In the genomic region with DNA sequence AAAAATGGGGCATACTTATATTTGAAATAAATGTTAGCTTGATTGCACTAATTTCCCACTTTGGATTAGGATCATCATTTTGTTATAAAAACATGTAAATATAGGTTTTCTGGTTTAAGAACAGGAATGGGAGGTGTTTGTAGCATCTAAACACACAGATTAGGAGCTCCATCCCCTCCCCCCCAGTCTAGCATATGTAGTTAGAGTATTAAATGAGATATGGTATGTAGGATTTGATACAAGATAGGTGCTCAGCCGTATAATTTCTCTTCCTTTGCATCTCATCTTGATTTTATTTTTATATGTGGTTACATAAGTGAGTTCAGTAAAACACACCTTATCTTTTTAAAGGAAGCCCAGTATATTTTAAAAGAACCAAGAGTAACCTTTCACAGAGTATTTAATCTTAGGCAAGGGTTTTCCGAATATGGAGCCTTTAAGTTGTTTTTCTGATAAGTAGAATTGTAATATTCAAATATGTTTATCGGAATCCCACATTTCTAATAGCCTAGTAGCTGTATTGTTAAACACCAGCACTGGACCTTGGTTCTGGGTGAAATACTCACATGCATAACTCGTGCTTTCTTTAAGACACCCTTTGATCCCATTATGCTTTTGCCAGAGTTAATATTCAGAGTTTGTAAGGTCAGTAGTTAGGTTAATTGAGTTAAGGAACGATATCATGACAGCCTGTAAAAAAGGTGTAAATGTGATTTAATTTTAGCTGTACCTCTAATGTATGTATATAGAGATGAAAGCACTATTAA, we compare ENCODE assay signal across 9 cellular contexts. TPM values are rescaled to one million over a fixed set of nuclear protein-coding genes. Genes with fewer than 3 reads are reported as not detected.
DNase-seq lines count a peak whose midpoint lies in the region; ATAC-seq and TF ChIP-seq lines count a peak whose summit lies in the region.
"Had no signal": no experiment of that assay in that cellular context is flagged by ENCODE, and none has a peak within 500 bp of the region (broad histone marks: within the 10 kb centered on the region; RNA-seq: fewer than 3 reads in every experiment).

No MANE protein-coding gene starts in this region.

- H3K36me3 ChIP-seq in SK-N-MC (ENCODE audit: insufficient read depth, low read length) (no peaks in the 10 kb centered on the region), skeletal muscle tissue (ENCODE audit: control insufficient read depth in 3 of 3, insufficient read depth in 3 of 3, low read length in 3 of 3) (no peaks in the 10 kb centered on the region)

- H3K27ac Mint-ChIP-seq in activated CD4-positive, alpha-beta T cell treated with anti-CD3 and anti-CD28 coated beads for 36 hours: no peak overlapping the region

- peaks cover 49% of the 10 kb centered on the region for H3K4me1 Mint-ChIP-seq in activated CD4-positive, alpha-beta T cell treated with anti-CD3 and anti-CD28 coated beads for 36 hours

- ATAC-seq in activated CD4-positive, alpha-beta T cell treated with anti-CD3 and anti-CD28 coated beads for 36 hours: no peak

- peaks cover 12 to 25% (median 20%) of the 10 kb centered on the region in 3 donors for H3K4me1 ChIP-seq in skeletal muscle tissue (ENCODE audit: control insufficient read depth in 3 of 3, insufficient read depth in 3 of 3, low read length in 3 of 3)

- H3K9me3 ChIP-seq in SK-N-MC (ENCODE audit: low read depth, low read length) (no peaks in the 10 kb centered on the region), skeletal muscle tissue (ENCODE audit: control insufficient read depth in 3 of 3, low read length in 3 of 3) (no peaks in the 10 kb centered on the region)

- H3K9ac ChIP-seq in SK-N-MC (ENCODE audit: insufficient read length): peak overlapping the region; percentile 25
- peak overlapping the region; percentile 35 to 97 (median 93) for H3K9ac ChIP-seq in skeletal muscle tissue (ENCODE audit: low read depth in 1 of 3, low read length in 3 of 3)

- peak overlapping the region; percentile 95; the same call in 1 of the 2 replicates for H3K4me3 ChIP-seq in SK-N-MC
- H3K4me3 ChIP-seq in foreskin fibroblast (ENCODE audit: low read depth in 1 of 2, low read length in 2 of 2): peak overlapping the region; percentile 69 to 92
- peak overlapping the region in 2 of 3 donors; percentile 87 to 88 for H3K4me3 ChIP-seq in skeletal muscle tissue (ENCODE audit: low read length in 3 of 3)

- intact Hi-C loops in activated CD4-positive, alpha-beta T cell treated with anti-CD3 and anti-CD28 coated beads for 36 hours (cut with DNase I, micrococcal nuclease): loop anchor here (5.0 to 10.0 kb wide), 5 partner anchors 461 to 1602 kb away; partner anchors contain the start of genes COPB2 (in 1 of the 2), MRPS22 (in 1 of the 2), RNF7 (in 1 of the 2) and XRN1 (in 1 of the 2)

- CTCF ChIA-PET in activated CD4-positive, alpha-beta T cell treated with anti-CD3 and anti-CD28 coated beads for 36 hours (lab: Charles Lee): interaction anchor here (0.6 to 2.5 kb wide), 8 partner anchors 8 to 45 kb away, joined by 3 to 6 read pairs (median 4); no protein-coding TSS in a partner anchor

- no peak overlapping the region for H3K27ac ChIP-seq in SK-N-MC
- H3K27ac ChIP-seq in skeletal muscle tissue (ENCODE audit: low read depth, low read length): peak overlapping the region; percentile 95

- peaks cover under 1% of the 10 kb centered on the region for H3K9me3 Mint-ChIP-seq in activated CD4-positive, alpha-beta T cell treated with anti-CD3 and anti-CD28 coated beads for 36 hours (ENCODE audit: low read depth)

- no peaks in the 10 kb centered on the region for H3K27me3 Mint-ChIP-seq in activated CD4-positive, alpha-beta T cell treated with anti-CD3 and anti-CD28 coated beads for 36 hours

- TF ChIP-seq CTCF in foreskin fibroblast (IDR thresholded peaks at IDR 0.05; ENCODE audit: low read depth, low read length): no peak

- no peak for DNase-seq in activated CD4-positive, alpha-beta T cell treated with anti-CD3 and anti-CD28 coated beads for 36 hours
- DNase-seq in activated CD4-positive, alpha-beta T cell treated with anti-CD3 and anti-CD28 coated beads, Interleukin-2, amount 50 U/mL, for 1 hour: no peak
- DNase-seq in SK-N-MC (ENCODE audit: low read depth, low spot score) (no peak), foreskin fibroblast (no peak), NCI-H187 treated with DMSO at 0.1 percent for 48 hours (lab: John Stamatoyannopoulos, UW) (no peak), ecto neural progenitor cell (ENCODE audit: low spot score) (no peak), SKM-1 treated with dmso at 0.1 percent for 144 hours (lab: John Stamatoyannopoulos, UW; ENCODE audit: unreplicated experiment) (no peak)
- DNase-seq: amniotic stem cell had no signal

- no peaks in the 10 kb centered on the region for H3K27me3 ChIP-seq in skeletal muscle tissue (ENCODE audit: control insufficient read depth in 3 of 3, insufficient read depth in 3 of 3, low read length in 3 of 3)

- H3K4me3 Mint-ChIP-seq in activated CD4-positive, alpha-beta T cell treated with anti-CD3 and anti-CD28 coated beads for 36 hours: peak overlapping the region; percentile 93

- POLR2A ChIA-PET in activated CD4-positive, alpha-beta T cell treated with anti-CD3 and anti-CD28 coated beads for 36 hours (lab: Charles Lee): interaction anchor here (1.1 to 1.2 kb wide), 2 partner anchors 9 to 288 kb away, joined by 3 to 4 read pairs; partner anchors contain the start of gene PXYLP1

- H3K36me3 Mint-ChIP-seq in activated CD4-positive, alpha-beta T cell treated with anti-CD3 and anti-CD28 coated beads for 36 hours (ENCODE audit: low read depth): peaks cover 23% of the 10 kb centered on the region

RNA-seq across cellular contexts. Expression of gene SLC25A36, which starts 2.3 kb away (rescaled TPM):
- 10 to 100 TPM; 42.3 to 62.3 TPM for total RNA-seq in activated CD4-positive, alpha-beta T cell treated with anti-CD3 and anti-CD28 coated beads for 36 hours
- 56.9 TPM for total RNA-seq in skeletal muscle tissue
